Comparison of ENCODE assay signal across 17 cellular contexts in genomic region chr4:183455431-183456145, GRCh38. TPM values are rescaled to one million over a fixed set of nuclear protein-coding genes. Genes with fewer than 3 reads are reported as not detected.
DNase-seq lines count a peak whose midpoint lies in the region; ATAC-seq, FAIRE-seq and TF ChIP-seq lines count a peak whose summit lies in the region.
"Had no signal": no experiment of that assay in that cellular context is flagged by ENCODE, and none has a peak within 500 bp of the region (broad histone marks: within the 10 kb centered on the region; RNA-seq: fewer than 3 reads in every experiment).

No MANE protein-coding gene starts in this region.

- H3K4me1 ChIP-seq in Loucy (ENCODE audit: insufficient read depth, low read length, poor library complexity, severe bottlenecking) = peaks cover 30% of the 10 kb centered on the region
- H3K4me1 ChIP-seq in pancreas = no peaks in the 10 kb centered on the region

- peaks cover 11% of the 10 kb centered on the region for H3K36me3 Mint-ChIP-seq in activated T-helper 1 cell treated with anti-CD3 and anti-CD28 coated beads, Interleukin-12 subunit alpha, Interleukin-12 subunit beta, Interleukin-2, Interleukin-4 antibody, amounts not matched to agents 30 ng/mL and 10 ng/mL and 1 ng/mL, durations not matched to agents 14 hours and 24 hours and 36 hours (ENCODE audit: low read depth)
- peaks cover 0 to 24% (median 4%) of the 10 kb centered on the region in 3 donors for H3K36me3 Mint-ChIP-seq in naive thymus-derived CD8-positive, alpha-beta T cell

- H3K4me3 ChIP-seq in Loucy (ENCODE audit: low read length, poor library complexity, severe bottlenecking) (peak overlapping the region; percentile 69), pancreas (no peak overlapping the region)
- H3K4me3 ChIP-seq: cardiac muscle cell, mucosa of descending colon, PC-9 had no signal

- POLR2A ChIA-PET in naive thymus-derived CD8-positive, alpha-beta T cell (lab: Charles Lee) = interaction anchor here (2.1 kb wide), 1 partner anchor 11 kb away, joined by 7 read pairs; the partner anchor contains the start of gene CDKN2AIP

- peak overlapping the region; percentile 88 for H3K4me2 ChIP-seq in Loucy (ENCODE audit: low read depth, low read length, poor library complexity, severe bottlenecking)
- H3K4me2 ChIP-seq: PC-9 had no signal

- peak; percentile 79 for DNase-seq in CMK (ENCODE audit: low read depth)
- no peak for DNase-seq in activated T-helper 1 cell treated with anti-CD3 and anti-CD28 coated beads, Interleukin-12 subunit alpha, Interleukin-12 subunit beta, Interleukin-2, Interleukin-4 antibody, amounts not matched to agents 30 ng/mL and 10 ng/mL and 1 ng/mL, durations not matched to agents 14 hours and 24 hours and 36 hours (ENCODE audit: low spot score)
- peak in 1 of 10 donors; percentile 21 for DNase-seq in naive thymus-derived CD8-positive, alpha-beta T cell
- no peak for DNase-seq in pancreas
- DNase-seq in GM03348 (ENCODE audit: low spot score) = no peak
- DNase-seq: activated CD4-positive, alpha-beta T cell treated with anti-CD3 and anti-CD28 coated beads for 48 hours; activated naive CD4-positive, alpha-beta T cell; mucosa of descending colon; NCI-H1436 treated with DMSO at 0.1 percent for 48 hours; PC-9 had no signal

- peaks cover 17% of the 10 kb centered on the region for H3K4me1 Mint-ChIP-seq in activated T-helper 1 cell treated with anti-CD3 and anti-CD28 coated beads, Interleukin-12 subunit alpha, Interleukin-12 subunit beta, Interleukin-2, Interleukin-4 antibody, amounts not matched to agents 30 ng/mL and 10 ng/mL and 1 ng/mL, durations not matched to agents 14 hours and 24 hours and 36 hours (ENCODE audit: low read depth)
- peaks cover 12 to 22% (median 20%) of the 10 kb centered on the region in 4 donors for H3K4me1 Mint-ChIP-seq in naive thymus-derived CD8-positive, alpha-beta T cell

- H2AFZ ChIP-seq in Loucy (ENCODE audit: low read length) = no peak overlapping the region
- H2AFZ ChIP-seq: PC-9 had no signal

- no peaks in the 10 kb centered on the region for H3K9me3 Mint-ChIP-seq in activated T-helper 1 cell treated with anti-CD3 and anti-CD28 coated beads, Interleukin-12 subunit alpha, Interleukin-12 subunit beta, Interleukin-2, Interleukin-4 antibody, amounts not matched to agents 30 ng/mL and 10 ng/mL and 1 ng/mL, durations not matched to agents 14 hours and 24 hours and 36 hours
- no peaks in the 10 kb centered on the region for H3K9me3 Mint-ChIP-seq in naive thymus-derived CD8-positive, alpha-beta T cell
- H3K9me3 Mint-ChIP-seq: type B pancreatic cell had no signal

- no peak for FAIRE-seq in pancreas (lab: Jason Lieb, UNC)
- FAIRE-seq: endometrium, GM18507 had no signal

- H3K9me3 ChIP-seq in Loucy (ENCODE audit: insufficient read depth, low read depth, low read length) (no peaks in the 10 kb centered on the region), pancreas (no peaks in the 10 kb centered on the region)
- H3K9me3 ChIP-seq: mucosa of descending colon had no signal

- peak overlapping the region; percentile 28 for H3K4me3 Mint-ChIP-seq in activated T-helper 1 cell treated with anti-CD3 and anti-CD28 coated beads, Interleukin-12 subunit alpha, Interleukin-12 subunit beta, Interleukin-2, Interleukin-4 antibody, amounts not matched to agents 30 ng/mL and 10 ng/mL and 1 ng/mL, durations not matched to agents 14 hours and 24 hours and 36 hours
- peak overlapping the region in 7 of 10 donors; percentile 30 to 63 (median 36) for H3K4me3 Mint-ChIP-seq in naive thymus-derived CD8-positive, alpha-beta T cell
- H3K4me3 Mint-ChIP-seq: type B pancreatic cell had no signal

- peaks cover 20% of the 10 kb centered on the region for H3F3A ChIP-seq in Loucy (ENCODE audit: low read depth)

- H3K9me2 ChIP-seq in Loucy (replicated peaks; ENCODE audit: low read depth, low read length) = no peaks in the 10 kb centered on the region

- H3K27ac Mint-ChIP-seq in activated T-helper 1 cell treated with anti-CD3 and anti-CD28 coated beads, Interleukin-12 subunit alpha, Interleukin-12 subunit beta, Interleukin-2, Interleukin-4 antibody, amounts not matched to agents 30 ng/mL and 10 ng/mL and 1 ng/mL, durations not matched to agents 14 hours and 24 hours and 36 hours = no peak overlapping the region
- H3K27ac Mint-ChIP-seq in naive thymus-derived CD8-positive, alpha-beta T cell = peak overlapping the region in 8 of 10 donors; percentile 24 to 63 (median 46)
- H3K27ac Mint-ChIP-seq: type B pancreatic cell had no signal

- WGBS in pancreas, 2 donors = 85 to 88% methylated on average over 7 of the region's 7 CpGs

- intact Hi-C loops in activated T-helper 1 cell treated with anti-CD3 and anti-CD28 coated beads, Interleukin-12 subunit alpha, Interleukin-12 subunit beta, Interleukin-2, Interleukin-4 antibody, amounts not matched to agents 30 ng/mL and 10 ng/mL and 1 ng/mL, durations not matched to agents 14 hours and 24 hours and 36 hours (cut with micrococcal nuclease) = no loop called here
- intact Hi-C loops in pancreas (cut with DNase I) = no loop called here

- no peak overlapping the region for H3K27ac ChIP-seq in pancreas
- H3K27ac ChIP-seq: C4-2B, cardiac muscle cell, PC-9 had no signal

- no peaks in the 10 kb centered on the region for H3K27me3 Mint-ChIP-seq in activated T-helper 1 cell treated with anti-CD3 and anti-CD28 coated beads, Interleukin-12 subunit alpha, Interleukin-12 subunit beta, Interleukin-2, Interleukin-4 antibody, amounts not matched to agents 30 ng/mL and 10 ng/mL and 1 ng/mL, durations not matched to agents 14 hours and 24 hours and 36 hours (ENCODE audit: insufficient read depth)
- no peaks in the 10 kb centered on the region for H3K27me3 Mint-ChIP-seq in naive thymus-derived CD8-positive, alpha-beta T cell
- H3K27me3 Mint-ChIP-seq: type B pancreatic cell had no signal

- peak in 1 of 2 donors; percentile 53 for ATAC-seq in naive thymus-derived CD8-positive, alpha-beta T cell
- ATAC-seq in pancreas (no peak), HG03460 (IDR thresholded peaks at IDR 0.05; ENCODE audit: unreplicated experiment) (no peak)
- ATAC-seq: mucosa of descending colon had no signal

- H3K36me3 ChIP-seq in Loucy (ENCODE audit: insufficient read depth, low read length) (no peaks in the 10 kb centered on the region), pancreas (peaks cover 0 to 4% (median 0%) of the 10 kb centered on the region in 3 donors)
- H3K36me3 ChIP-seq: cardiac muscle cell had no signal

- no peaks in the 10 kb centered on the region for H3K27me3 ChIP-seq in Loucy (ENCODE audit: insufficient read depth, low read length, poor library complexity, severe bottlenecking)
- no peaks in the 10 kb centered on the region for H3K27me3 ChIP-seq in pancreas
- H3K27me3 ChIP-seq: cardiac muscle cell had no signal

- no peaks in the 10 kb centered on the region for H4K20me1 ChIP-seq in Loucy (ENCODE audit: insufficient read depth, low read length, poor library complexity, severe bottlenecking)

- TF ChIP-seq CTCF in Loucy (conservative IDR thresholded peaks at IDR 0.05; ENCODE audit: low read length) (no peak), pancreas (IDR thresholded peaks at IDR 0.05) (no peak)

- H3K9ac ChIP-seq in Loucy (ENCODE audit: low read depth, low read length, poor library complexity, severe bottlenecking) = peak overlapping the region; percentile 86

- H3K79me2 ChIP-seq in Loucy (ENCODE audit: insufficient read depth, low read length) = peaks cover 3% of the 10 kb centered on the region; the same call in 1 of the 2 replicates

RNA-seq across cellular contexts. Expression of gene CDKN2AIP, which starts 11.2 kb away (rescaled TPM):
- 23.9 and 24.1 TPM in 2 replicates for total RNA-seq in activated T-helper 1 cell treated with anti-CD3 and anti-CD28 coated beads, Interleukin-12 subunit alpha, Interleukin-12 subunit beta, Interleukin-2, Interleukin-4 antibody, amounts not matched to agents 30 ng/mL and 10 ng/mL and 1 ng/mL, durations not matched to agents 14 hours and 24 hours and 36 hours
- total RNA-seq in naive thymus-derived CD8-positive, alpha-beta T cell = 10 to 100 TPM; 69.9 to 78.2 TPM
- 10 to 100 TPM; 28.2 to 45.4 (median 30.9) TPM for polyA plus RNA-seq in naive thymus-derived CD8-positive, alpha-beta T cell
- 1 to 10 TPM; 6.4 to 9.5 (median 7.0) TPM for total RNA-seq in pancreas
- 10 to 100 TPM in 1 of 2 donors, 1 to 10 TPM in 1; 5.9 to 12.2 TPM for polyA plus RNA-seq in pancreas

RNA-seq across cellular contexts. Expression of gene ING2, which starts 49.3 kb away (rescaled TPM):
- total RNA-seq in activated T-helper 1 cell treated with anti-CD3 and anti-CD28 coated beads, Interleukin-12 subunit alpha, Interleukin-12 subunit beta, Interleukin-2, Interleukin-4 antibody, amounts not matched to agents 30 ng/mL and 10 ng/mL and 1 ng/mL, durations not matched to agents 14 hours and 24 hours and 36 hours = 11.6 and 12.2 TPM in 2 replicates
- total RNA-seq in naive thymus-derived CD8-positive, alpha-beta T cell = 10 to 100 TPM; 10.9 to 11.7 TPM
- 10 to 100 TPM; 11.4 to 16.1 (median 13.2) TPM for polyA plus RNA-seq in naive thymus-derived CD8-positive, alpha-beta T cell
- total RNA-seq in pancreas = 1 to 10 TPM; 3.1 to 8.4 (median 5.6) TPM
- polyA plus RNA-seq in pancreas = 10 to 100 TPM in 1 of 2 donors, 1 to 10 TPM in 1; 5.3 to 16.9 TPM
